23 cellular contexts compared by ENCODE assay signal in genomic region chr16:28477311-28477920, GRCh38. TPM values are rescaled to one million over a fixed set of nuclear protein-coding genes. Genes with fewer than 3 reads are reported as not detected.
"Had no signal": no experiment of that assay in that cellular context is flagged by ENCODE, and none has a peak within 500 bp of the region (broad histone marks: within the 10 kb centered on the region; RNA-seq: fewer than 3 reads in every experiment).

No MANE protein-coding gene starts in this region.

- ATAC-seq: activated CD8-positive, alpha-beta memory T cell treated with anti-CD3 and anti-CD28 coated beads, Interleukin-2, amount 10 ng/mL, durations not matched to agents 7 days and 5 days; activated T-cell treated with anti-CD3 and anti-CD28 coated beads, Interleukin-2, amount 50 U/mL, for 72 hours; gastrocnemius medialis; naive thymus-derived CD8-positive, alpha-beta T cell; stimulated activated memory B cell treated with anti-CD40 and anti-IgM and Interleukin-4, amounts not matched to agents 10 μg/mL and 1 μg/mL and 100 μg/mL, for 72 hours; T-cell had no signal

- H3K9me3 Mint-ChIP-seq: activated CD4-positive, alpha-beta memory T cell treated with anti-CD3 and anti-CD28 coated beads for 36 hours; activated T-cell treated with anti-CD3 and anti-CD28 coated beads, Interleukin-2, amount 50 U/mL, for 72 hours; endodermal cell; naive thymus-derived CD8-positive, alpha-beta T cell; stimulated activated memory B cell treated with anti-CD40 and anti-IgM and Interleukin-4, amounts not matched to agents 10 μg/mL and 1 μg/mL and 100 μg/mL, for 72 hours; T-cell; type B pancreatic cell had no signal

- H3K4me3 Mint-ChIP-seq: activated CD4-positive, alpha-beta memory T cell treated with anti-CD3 and anti-CD28 coated beads for 36 hours; activated CD8-positive, alpha-beta memory T cell treated with anti-CD3 and anti-CD28 coated beads, Interleukin-2, amount 10 ng/mL, durations not matched to agents 7 days and 5 days; activated T-cell treated with anti-CD3 and anti-CD28 coated beads, Interleukin-2, amount 50 U/mL, for 72 hours; endodermal cell; naive thymus-derived CD8-positive, alpha-beta T cell; stimulated activated memory B cell treated with anti-CD40 and anti-IgM and Interleukin-4, amounts not matched to agents 10 μg/mL and 1 μg/mL and 100 μg/mL, for 72 hours; T-cell; type B pancreatic cell had no signal

- H3K27ac Mint-ChIP-seq: activated CD4-positive, alpha-beta memory T cell treated with anti-CD3 and anti-CD28 coated beads for 36 hours; activated CD8-positive, alpha-beta memory T cell treated with anti-CD3 and anti-CD28 coated beads, Interleukin-2, amount 10 ng/mL, durations not matched to agents 7 days and 5 days; activated T-cell treated with anti-CD3 and anti-CD28 coated beads, Interleukin-2, amount 50 U/mL, for 72 hours; endodermal cell; stimulated activated memory B cell treated with anti-CD40 and anti-IgM and Interleukin-4, amounts not matched to agents 10 μg/mL and 1 μg/mL and 100 μg/mL, for 72 hours; T-cell; type B pancreatic cell had no signal

- H3K36me3 ChIP-seq: breast epithelium had no signal

- H3K27me3 Mint-ChIP-seq: activated CD4-positive, alpha-beta memory T cell treated with anti-CD3 and anti-CD28 coated beads for 36 hours; activated CD8-positive, alpha-beta memory T cell treated with anti-CD3 and anti-CD28 coated beads, Interleukin-2, amount 10 ng/mL, durations not matched to agents 7 days and 5 days; naive thymus-derived CD8-positive, alpha-beta T cell; stimulated activated memory B cell treated with anti-CD40 and anti-IgM and Interleukin-4, amounts not matched to agents 10 μg/mL and 1 μg/mL and 100 μg/mL, for 72 hours; T-cell; type B pancreatic cell had no signal

- DNase-seq: activated CD4-positive, alpha-beta memory T cell treated with anti-CD3 and anti-CD28 coated beads for 36 hours; activated CD4-positive, alpha-beta T cell treated with anti-CD3 and anti-CD28 coated beads for 1 hour; activated CD8-positive, alpha-beta memory T cell treated with anti-CD3 and anti-CD28 coated beads, Interleukin-2, amount 10 ng/mL, durations not matched to agents 7 days and 5 days; activated gamma-delta T cell treated with Interleukin-2 at 50 U/mL for 16 hours; activated T-cell treated with anti-CD3 and anti-CD28 coated beads, Interleukin-2, amount 50 U/mL, for 72 hours; dorsolateral prefrontal cortex; endodermal cell; erythroblast; gastrocnemius medialis; heart left ventricle; SK-N-SH; T-cell; T1000 had no signal

- H3K4me1 ChIP-seq: ascending aorta, breast epithelium, gastrocnemius medialis, heart left ventricle, parathyroid adenoma, suprapubic skin had no signal

- H3K9me3 ChIP-seq: ascending aorta, breast epithelium, gastrocnemius medialis, heart left ventricle, SK-N-SH, suprapubic skin had no signal

- H3K4me3 ChIP-seq: ascending aorta, breast epithelium, dorsolateral prefrontal cortex, gastrocnemius medialis, heart left ventricle, suprapubic skin had no signal

- H3K27ac ChIP-seq: ascending aorta, breast epithelium, dorsolateral prefrontal cortex, gastrocnemius medialis, heart left ventricle, parathyroid adenoma, suprapubic skin had no signal

- H3K4me1 Mint-ChIP-seq: endodermal cell had no signal

- H3K27me3 ChIP-seq: ascending aorta, breast epithelium, dorsolateral prefrontal cortex, gastrocnemius medialis, heart left ventricle, suprapubic skin had no signal

RNA-seq across cellular contexts. Expression of gene NPIPB7, which starts 5.3 kb away (rescaled TPM):
- total RNA-seq: activated CD4-positive, alpha-beta memory T cell treated with anti-CD3 and anti-CD28 coated beads for 36 hours; activated CD8-positive, alpha-beta memory T cell treated with anti-CD3 and anti-CD28 coated beads, Interleukin-2, amount 10 ng/mL, durations not matched to agents 7 days and 5 days; ascending aorta; breast epithelium; gastrocnemius medialis; heart left ventricle; renal cortical epithelial cell; suprapubic skin had no signal

RNA-seq across cellular contexts. Expression of gene APOBR, which starts 17.0 kb away (rescaled TPM):
- total RNA-seq: endodermal cell had no signal
- polyA plus RNA-seq: SK-N-SH had no signal

RNA-seq across cellular contexts. Expression of gene IL27, which starts 29.2 kb away (rescaled TPM):
- total RNA-seq: activated CD4-positive, alpha-beta memory T cell treated with anti-CD3 and anti-CD28 coated beads for 36 hours; activated CD8-positive, alpha-beta memory T cell treated with anti-CD3 and anti-CD28 coated beads, Interleukin-2, amount 10 ng/mL, durations not matched to agents 7 days and 5 days; activated T-cell treated with anti-CD3 and anti-CD28 coated beads, Interleukin-2, amount 50 U/mL, for 72 hours; ascending aorta; breast epithelium; cerebellum; endodermal cell; gastrocnemius medialis; mucosa of gallbladder; naive thymus-derived CD8-positive, alpha-beta T cell; renal cortical epithelial cell; T-cell had no signal
- polyA plus RNA-seq: naive thymus-derived CD8-positive, alpha-beta T cell; SK-N-SH had no signal
